Comparison of ENCODE assay signal across 15 cellular contexts in genomic region chr12:3795096-3795799, GRCh38. TPM values are rescaled to one million over a fixed set of nuclear protein-coding genes. Genes with fewer than 3 reads are reported as not detected.
DNase-seq lines count a peak whose midpoint lies in the region; ATAC-seq and TF ChIP-seq lines count a peak whose summit lies in the region.
"Had no signal": no experiment of that assay in that cellular context is flagged by ENCODE, and none has a peak within 500 bp of the region (broad histone marks: within the 10 kb centered on the region; RNA-seq: fewer than 3 reads in every experiment).

No MANE protein-coding gene starts in this region.

- intact Hi-C loops in activated CD8-positive, alpha-beta T cell treated with anti-CD3 and anti-CD28 coated beads for 36 hours (cut with micrococcal nuclease), result no loop called here
- intact Hi-C loops in colonic mucosa (cut with DNase I), result no loop called here

- no peak overlapping the region for H2AFZ ChIP-seq in smooth muscle cell (ENCODE audit: low read depth)

- peaks cover 4% of the 10 kb centered on the region for H3K4me1 Mint-ChIP-seq in activated CD8-positive, alpha-beta T cell treated with anti-CD3 and anti-CD28 coated beads for 36 hours (ENCODE audit: low read depth)
- H3K4me1 Mint-ChIP-seq: immature natural killer cell had no signal

- no peaks in the 10 kb centered on the region for H4K20me1 ChIP-seq in smooth muscle cell (ENCODE audit: low read depth)

- POLR2A ChIA-PET in activated CD8-positive, alpha-beta T cell treated with anti-CD3 and anti-CD28 coated beads for 36 hours (lab: Charles Lee), result no interaction called here

- no peaks in the 10 kb centered on the region for H3F3A ChIP-seq in smooth muscle cell (ENCODE audit: low read depth)

- TF ChIP-seq CTCF in activated CD8-positive, alpha-beta T cell treated with anti-CD3 and anti-CD28 coated beads for 36 hours (IDR thresholded peaks at IDR 0.05), result no peak
- TF ChIP-seq CTCF in smooth muscle cell (IDR thresholded peaks at IDR 0.05; ENCODE audit: borderline replicate concordance, insufficient read depth, poor library complexity, severe bottlenecking) (no peak), colonic mucosa (IDR thresholded peaks at IDR 0.05) (no peak)

- H3K9me3 ChIP-seq in smooth muscle cell (replicated peaks; ENCODE audit: low read depth) (no peaks in the 10 kb centered on the region), colonic mucosa (no peaks in the 10 kb centered on the region)
- H3K9me3 ChIP-seq: adrenal gland had no signal

- H3K27me3 ChIP-seq in smooth muscle cell (ENCODE audit: low read depth) (no peaks in the 10 kb centered on the region), colonic mucosa (no peaks in the 10 kb centered on the region)
- H3K27me3 ChIP-seq: adrenal gland had no signal

- DNase-seq in DMS79 treated with DMSO at 0.1 percent for 48 hours (lab: John Stamatoyannopoulos, UW) (peak; percentile 65), NCI-H187 treated with DMSO at 0.1 percent for 48 hours (lab: John Stamatoyannopoulos, UW) (peak; percentile 52), NCI-H526 treated with DMSO at 0.1 percent for 48 hours (lab: John Stamatoyannopoulos, UW) (peak; percentile 58), left kidney (ENCODE audit: low read depth, low spot score) (peak; percentile 94), smooth muscle cell (lab: John Stamatoyannopoulos, UW; ENCODE audit: unreplicated experiment) (no peak), colonic mucosa (no peak)
- no peak for DNase-seq in activated CD8-positive, alpha-beta T cell treated with anti-CD3 and anti-CD28 coated beads for 36 hours
- DNase-seq: activated CD4-positive, alpha-beta memory T cell treated with anti-CD3 and anti-CD28 coated beads for 36 hours; adrenal gland; immature natural killer cell; Right ventricle myocardium superior; stimulated activated CD4-positive, alpha-beta T cell treated with anti-CD3 and anti-CD28 coated beads, Interleukin-4, amount 100 ng/mL, for 4 hours; T-helper 9 cell had no signal

- H3K4me2 ChIP-seq in smooth muscle cell, result no peak overlapping the region

- H3K36me3 ChIP-seq in smooth muscle cell (ENCODE audit: low read depth) (no peaks in the 10 kb centered on the region), colonic mucosa (no peaks in the 10 kb centered on the region)
- H3K36me3 ChIP-seq: adrenal gland had no signal

- CTCF ChIA-PET in activated CD8-positive, alpha-beta T cell treated with anti-CD3 and anti-CD28 coated beads for 36 hours (lab: Charles Lee), result interaction anchor here (0.7 to 3.0 kb wide), 6 partner anchors 8 to 963 kb away, joined by 3 to 18 read pairs (median 4); no protein-coding TSS in a partner anchor

- no peaks in the 10 kb centered on the region for H3K79me2 ChIP-seq in smooth muscle cell (ENCODE audit: low read depth)

- no peak overlapping the region for H3K4me3 ChIP-seq in smooth muscle cell
- no peak overlapping the region for H3K4me3 ChIP-seq in colonic mucosa
- H3K4me3 ChIP-seq: adrenal gland had no signal

- ATAC-seq in activated CD8-positive, alpha-beta T cell treated with anti-CD3 and anti-CD28 coated beads for 36 hours, result no peak
- no peak for ATAC-seq in HG03439 (IDR thresholded peaks at IDR 0.05; ENCODE audit: unreplicated experiment)

- H3K27me3 Mint-ChIP-seq in activated CD8-positive, alpha-beta T cell treated with anti-CD3 and anti-CD28 coated beads for 36 hours, result no peaks in the 10 kb centered on the region
- H3K27me3 Mint-ChIP-seq: activated CD4-positive, alpha-beta memory T cell treated with anti-CD3 and anti-CD28 coated beads for 36 hours had no signal

- H3K27ac ChIP-seq in smooth muscle cell (ENCODE audit: low read depth) (no peak overlapping the region), colonic mucosa (no peak overlapping the region)
- H3K27ac ChIP-seq: adrenal gland had no signal

- H3K9ac ChIP-seq in smooth muscle cell (ENCODE audit: low read depth) (no peak overlapping the region), colonic mucosa (ENCODE audit: low read depth in 2 of 2, low read length in 2 of 2) (no peak overlapping the region)

- H3K4me3 Mint-ChIP-seq in activated CD8-positive, alpha-beta T cell treated with anti-CD3 and anti-CD28 coated beads for 36 hours, result no peak overlapping the region
- H3K4me3 Mint-ChIP-seq: activated CD4-positive, alpha-beta memory T cell treated with anti-CD3 and anti-CD28 coated beads for 36 hours; immature natural killer cell; type B pancreatic cell had no signal

- no peaks in the 10 kb centered on the region for H3K9me3 Mint-ChIP-seq in activated CD8-positive, alpha-beta T cell treated with anti-CD3 and anti-CD28 coated beads for 36 hours
- H3K9me3 Mint-ChIP-seq: activated CD4-positive, alpha-beta memory T cell treated with anti-CD3 and anti-CD28 coated beads for 36 hours; immature natural killer cell; type B pancreatic cell had no signal

- H3K36me3 Mint-ChIP-seq in activated CD8-positive, alpha-beta T cell treated with anti-CD3 and anti-CD28 coated beads for 36 hours (ENCODE audit: low read depth), result no peaks in the 10 kb centered on the region

- no peak overlapping the region for H3K27ac Mint-ChIP-seq in activated CD8-positive, alpha-beta T cell treated with anti-CD3 and anti-CD28 coated beads for 36 hours
- H3K27ac Mint-ChIP-seq: activated CD4-positive, alpha-beta memory T cell treated with anti-CD3 and anti-CD28 coated beads for 36 hours; immature natural killer cell; type B pancreatic cell had no signal

- 68% methylated on average over 5 of the region's 5 CpGs for WGBS in smooth muscle cell (ENCODE audit: low lambda C conversion rate)

- H3K4me1 ChIP-seq in smooth muscle cell (ENCODE audit: low read depth) (no peaks in the 10 kb centered on the region), colonic mucosa (no peaks in the 10 kb centered on the region)

RNA-seq across cellular contexts. Expression of gene CRACR2A, which starts 42.3 kb away (rescaled TPM):
- 10 to 100 TPM; 21.2 to 24.7 TPM for total RNA-seq in activated CD8-positive, alpha-beta T cell treated with anti-CD3 and anti-CD28 coated beads for 36 hours
- total RNA-seq in smooth muscle cell, result 0.99 and 1.0 TPM in 2 replicates
- 1.3 and 1.7 TPM in 2 replicates for polyA plus RNA-seq in smooth muscle cell
- total RNA-seq in colonic mucosa, result 10 to 100 TPM; 50.3 to 54.8 TPM

Comparison
In these comparisons a context has a peak if more than half of its experiments do, and no peak if none do; other contexts are left out.
1. DNase-seq: peak in DMS79 treated with DMSO at 0.1 percent for 48 hours (single experiment), NCI-H187 treated with DMSO at 0.1 percent for 48 hours (single experiment), NCI-H526 treated with DMSO at 0.1 percent for 48 hours (single experiment) and left kidney (single experiment); none in activated CD8-positive, alpha-beta T cell treated with anti-CD3 and anti-CD28 coated beads for 36 hours (single experiment), smooth muscle cell (single experiment) and colonic mucosa (single experiment).
2. RNA of gene CRACR2A, which starts 42.3 kb away (total RNA-seq): 50.3 to 54.8 TPM in colonic mucosa and 21.2 to 24.7 TPM in activated CD8-positive, alpha-beta T cell treated with anti-CD3 and anti-CD28 coated beads for 36 hours; 0.99 to 1.0 TPM in smooth muscle cell; every median in the first group is over 10 times any median in the second.